Comparison of ENCODE assay signal across 26 cellular contexts in genomic region chr10:96283351-96283750, GRCh38. TPM values are rescaled to one million over a fixed set of nuclear protein-coding genes. Genes with fewer than 3 reads are reported as not detected.
DNase-seq lines count a peak whose midpoint lies in the region; ATAC-seq, FAIRE-seq and TF ChIP-seq lines count a peak whose summit lies in the region.
"Had no signal": no experiment of that assay in that cellular context is flagged by ENCODE, and none has a peak within 500 bp of the region (broad histone marks: within the 10 kb centered on the region; RNA-seq: fewer than 3 reads in every experiment).

No MANE protein-coding gene starts in this region.

- H3K4me3 ChIP-seq in liver (ENCODE audit: low read depth in 1 of 3, low read length in 3 of 3) (no peak overlapping the region), HepG2 (replicated peaks in 1 of 3; ENCODE audit: insufficient read depth in 1 of 3, low read depth in 2 of 3, low read length in 3 of 3) (no peak overlapping the region), hepatocyte (no peak overlapping the region), trophoblast cell (ENCODE audit: low read depth, low read length) (no peak overlapping the region)
- H3K4me3 ChIP-seq: K562 had no signal

- H3K79me2 ChIP-seq in HepG2 (ENCODE audit: insufficient read depth, low read length) (no peaks in the 10 kb centered on the region), hepatocyte (no peaks in the 10 kb centered on the region), trophoblast cell (ENCODE audit: control insufficient read depth, insufficient read depth, low read length, poor library complexity) (peaks cover 3% of the 10 kb centered on the region)

- in situ Hi-C loops in HepG2 (cut with HindIII; ENCODE audit: extremely low pct_ligation_motif_present, low pct_unique_long_range_greater_than_20kb) = no loop called here

- H2BK120ac ChIP-seq in trophoblast cell (ENCODE audit: insufficient read depth, low read length, poor library complexity) = peak overlapping the region; percentile 96

- peak; percentile 27 to 30 for TF ChIP-seq RAD21 in liver (IDR thresholded peaks at IDR 0.05)
- TF ChIP-seq RAD21 in HepG2 (CRISPR knock-in tag; IDR thresholded peaks at IDR 0.05) = no peak

- H3K4ac ChIP-seq in trophoblast cell (ENCODE audit: low read depth, low read length) = peak overlapping the region; percentile 84

- H2AK5ac ChIP-seq in trophoblast cell (ENCODE audit: low read length) = peak overlapping the region; percentile 53

- ATAC-seq in HepG2 (no peak), HG02763 (IDR thresholded peaks at IDR 0.05; ENCODE audit: unreplicated experiment) (no peak), Right ventricle myocardium superior (ENCODE audit: poor library complexity) (no peak)
- ATAC-seq: K562 had no signal

- no TSS peak for BruUV-seq in HepG2 (replicated peaks; lab: Mats Ljungman, UMichigan)

- no peak overlapping the region for H3K4me2 ChIP-seq in HepG2 (ENCODE audit: low read depth, low read length)
- no peak overlapping the region for H3K4me2 ChIP-seq in hepatocyte
- H3K4me2 ChIP-seq in trophoblast cell (ENCODE audit: low read length) = no peak overlapping the region

- H3K27ac ChIP-seq in liver (ENCODE audit: low read depth in 1 of 2, low read length in 2 of 2) (peak overlapping the region; percentile 75 to 81), HepG2 (ENCODE audit: extremely low read length, insufficient read depth, low read length) (no peak overlapping the region), hepatocyte (peak overlapping the region; percentile 36), trophoblast cell (ENCODE audit: low read depth, low read length) (peak overlapping the region; percentile 65)
- H3K27ac ChIP-seq: 22Rv1 had no signal

- H2BK12ac ChIP-seq in trophoblast cell (ENCODE audit: low read length) = peak overlapping the region; percentile 91

- no peak for DNase-seq in HepG2 (ENCODE audit: low spot score)
- no peak for DNase-seq in hepatocyte (ENCODE audit: low spot score)
- DNase-seq in trophoblast cell = no peak
- DNase-seq in NK-92 treated with Interleukin-12 subunit alpha and Interleukin-12 subunit beta, amount 100 ng/mL, for 24 hours (lab: John Stamatoyannopoulos, UW) = no peak
- DNase-seq in Right ventricle myocardium superior = no peak
- DNase-seq: DMS53, GOT3, HCEC 1CT, MV-4-11, NCI-H1105, NCI-H2029, NCI-H446 treated with DMSO at 0.1 percent for 48 hours, NCI-H526, NCI-H82, RPMI8226, SHP77 had no signal

- no peak overlapping the region for H3K23ac ChIP-seq in trophoblast cell (ENCODE audit: low read length)

- CTCF ChIA-PET in HepG2 (lab: Yijun Ruan, JAX; ENCODE audit: low intra/inter-chr PET ratio, low total read pairs) = no interaction called here

- H3K18ac ChIP-seq in trophoblast cell (ENCODE audit: low read length) = no peak overlapping the region

- no peak overlapping the region for H4K12ac ChIP-seq in trophoblast cell (ENCODE audit: low read depth, low read length)

- H2BK5ac ChIP-seq in trophoblast cell (ENCODE audit: low read depth, low read length, poor library complexity) = no peak overlapping the region

- no peak for TF ChIP-seq POLR2A in HepG2 (IDR thresholded peaks at IDR 0.05; ENCODE audit: insufficient read depth in 1 of 2, low read depth in 2 of 2, low read length in 2 of 2)

- POLR2A ChIA-PET in HepG2 (lab: Yijun Ruan, JAX) = no interaction called here

- H3K14ac ChIP-seq in trophoblast cell (ENCODE audit: low read length) = peak overlapping the region; percentile 82

- H4K91ac ChIP-seq in trophoblast cell (ENCODE audit: low read depth, low read length) = peak overlapping the region; percentile 74

- H3K79me1 ChIP-seq in trophoblast cell (ENCODE audit: low read length) = peaks cover 11% of the 10 kb centered on the region

- no peaks in the 10 kb centered on the region for H4K20me1 ChIP-seq in HepG2 (ENCODE audit: insufficient read depth, low read length)
- no peaks in the 10 kb centered on the region for H4K20me1 ChIP-seq in hepatocyte (ENCODE audit: insufficient read depth, poor library complexity, severe bottlenecking)

- no peak overlapping the region for H3K9ac ChIP-seq in liver (ENCODE audit: low read depth in 1 of 2, low read length in 2 of 2)
- H3K9ac ChIP-seq in HepG2 (ENCODE audit: insufficient read depth, low read depth, low read length) = no peak overlapping the region
- no peak overlapping the region for H3K9ac ChIP-seq in trophoblast cell (ENCODE audit: low read length)

- H2AFZ ChIP-seq in HepG2 (ENCODE audit: low read length) = no peak overlapping the region
- H2AFZ ChIP-seq in hepatocyte = no peak overlapping the region
- no peak overlapping the region for H2AFZ ChIP-seq in trophoblast cell (ENCODE audit: insufficient read depth, low read length, poor library complexity)

- TF ChIP-seq EP300 in HepG2 (IDR thresholded peaks at IDR 0.05; ENCODE audit: low read depth in 2 of 2, low read length in 2 of 2) = no peak
- no peak for TF ChIP-seq EP300 in HepG2 (CRISPR knock-in tag; IDR thresholded peaks at IDR 0.05; ENCODE audit: borderline replicate concordance)

- FAIRE-seq in HepG2 (lab: Jason Lieb, UNC) = no peak
- FAIRE-seq: G401.6, K562 had no signal

- H3K36me3 ChIP-seq in liver (ENCODE audit: control insufficient read depth in 4 of 4, insufficient read depth in 3 of 4, low read depth in 1 of 4, low read length in 3 of 4) = no peaks in the 10 kb centered on the region
- H3K36me3 ChIP-seq in HepG2 (replicated peaks in 1 of 2; ENCODE audit: control insufficient read depth in 1 of 2, insufficient read depth in 2 of 2, low read length in 2 of 2) = no peaks in the 10 kb centered on the region
- H3K36me3 ChIP-seq in hepatocyte (replicated peaks; ENCODE audit: insufficient read depth, low read depth) = no peaks in the 10 kb centered on the region
- no peaks in the 10 kb centered on the region for H3K36me3 ChIP-seq in trophoblast cell (ENCODE audit: control insufficient read depth in 1 of 2, insufficient read depth in 2 of 2, low read length in 2 of 2)

- H3K4me1 ChIP-seq in liver (ENCODE audit: control insufficient read depth in 4 of 4, insufficient read depth in 4 of 4, low read length in 3 of 4) (peaks cover 10 to 42% (median 26%) of the 10 kb centered on the region in 4 donors), HepG2 (ENCODE audit: insufficient read depth, low read length) (peaks cover 11% of the 10 kb centered on the region), hepatocyte (ENCODE audit: insufficient read depth) (peaks cover 13% of the 10 kb centered on the region), trophoblast cell (ENCODE audit: control insufficient read depth in 1 of 2, insufficient read depth in 2 of 2, low read length in 2 of 2) (peaks cover 7 to 12% of the 10 kb centered on the region in 2 experiments)

- TF ChIP-seq CTCF in liver (IDR thresholded peaks at IDR 0.05; ENCODE audit: low read depth, low read length, missing input control) (no peak), HepG2 (CRISPR knock-in tag; IDR thresholded peaks at IDR 0.05) (no peak), hepatocyte (IDR thresholded peaks at IDR 0.05; ENCODE audit: poor library complexity) (no peak)

- WGBS in liver = 49% methylated on average over 2 of the region's 2 CpGs
- 3% methylated on average over 2 of the region's 2 CpGs for WGBS in HepG2 (ENCODE audit: low lambda C conversion rate)
- 64% methylated on average over 2 of the region's 2 CpGs for WGBS in hepatocyte (ENCODE audit: low lambda C conversion rate, missing lambda C conversion rate)
- WGBS in trophoblast cell (ENCODE audit: extremely low coverage, insufficient coverage, insufficient read length) = no CpG with 5 or more reads among the region's 2 CpGs

- intact Hi-C loops in HepG2 (cut with micrococcal nuclease; ENCODE audit: unreplicated experiment) = no loop called here
- intact Hi-C loops in Right ventricle myocardium superior (cut with DNase I) = no loop called here

- H3K27me3 ChIP-seq in liver (ENCODE audit: control insufficient read depth in 4 of 4, insufficient read depth in 4 of 4, low read length in 3 of 4) (no peaks in the 10 kb centered on the region), HepG2 (ENCODE audit: control insufficient read depth in 1 of 2, insufficient read depth in 2 of 2, low read length in 2 of 2) (no peaks in the 10 kb centered on the region; a peak in 1 of 5 replicates), hepatocyte (no peaks in the 10 kb centered on the region), trophoblast cell (ENCODE audit: insufficient read depth, low read length) (no peaks in the 10 kb centered on the region)

- peak overlapping the region; percentile 89 for H4K8ac ChIP-seq in trophoblast cell (ENCODE audit: low read depth, low read length)

- H3K9me2 ChIP-seq in hepatocyte (replicated peaks; ENCODE audit: insufficient read depth) = no peaks in the 10 kb centered on the region

- H3K9me3 ChIP-seq in liver (ENCODE audit: control insufficient read depth in 4 of 4, low read length in 3 of 4) (no peaks in the 10 kb centered on the region), HepG2 (ENCODE audit: low read length) (no peaks in the 10 kb centered on the region), hepatocyte (ENCODE audit: low read depth) (no peaks in the 10 kb centered on the region), trophoblast cell (ENCODE audit: insufficient read depth, low read depth, low read length) (no peaks in the 10 kb centered on the region)

RNA-seq across cellular contexts. Expression of gene BLNK, which starts 12.0 kb away (rescaled TPM):
- total RNA-seq in liver (10 to 100 TPM in 1 of 2 donors, 1 to 10 TPM in 1; 3.3 to 19.1 TPM), HepG2 (2016; rRNA removed; fragmentation: Illumina TruSeq; extraction: Trizol) (not detected in 2 replicates), hepatocyte (4.8 and 6.9 TPM in 2 replicates), Right ventricle myocardium superior (0.73 TPM)
- polyA plus RNA-seq in liver (10 to 100 TPM in 1 of 2 donors, 1 to 10 TPM in 1; 9.9 to 45.2 TPM), HepG2 (2011; rRNA removed) (not detected in 2 replicates), hepatocyte (6.3 and 9.7 TPM in 2 replicates)
- total RNA-seq in HepG2 (2016; cell fraction: cytosol; rRNA removed; fragmentation: Illumina TruSeq; extraction: Trizol; ENCODE audit: low read depth) = not detected in 2 replicates
- total RNA-seq in HepG2 (2016; cell fraction: insoluble cytoplasmic fraction; rRNA removed; fragmentation: Illumina TruSeq; extraction: Trizol) = not detected in 2 replicates
- not detected in 2 replicates for total RNA-seq in HepG2 (2016; cell fraction: membrane; rRNA removed; fragmentation: Illumina TruSeq; extraction: Trizol)
- total RNA-seq in HepG2 (2016; cell fraction: nucleus; rRNA removed; fragmentation: Illumina TruSeq; extraction: Trizol) = not detected in 2 replicates
- polyA plus RNA-seq in HepG2 (2011; cell fraction: cytosol; rRNA removed) = not detected in 2 replicates
- polyA plus RNA-seq in HepG2 (2011; cell fraction: nucleus; rRNA removed) = 0.23 TPM in 1 of 2 replicates, not detected in the other
- not detected in 2 replicates for polyA plus RNA-seq in HepG2 (2012)
- polyA plus RNA-seq in HepG2 (2016; cell fraction: cytosol; fragmentation: Illumina TruSeq; extraction: Trizol; ENCODE audit: low read depth) = not detected in 2 replicates
- not detected in 2 replicates for polyA plus RNA-seq in HepG2 (2016; cell fraction: insoluble cytoplasmic fraction; fragmentation: Illumina TruSeq; extraction: Trizol; ENCODE audit: low read depth)
- not detected in 2 replicates for polyA plus RNA-seq in HepG2 (2016; cell fraction: membrane; fragmentation: Illumina TruSeq; extraction: Trizol; ENCODE audit: low read depth)
- polyA plus RNA-seq in HepG2 (2016; cell fraction: nucleus; fragmentation: Illumina TruSeq; extraction: Trizol; ENCODE audit: insufficient read depth, low read depth) = not detected in 2 replicates
- polyA minus RNA-seq in HepG2 (2011; rRNA and poly(A)+ RNA removed; ENCODE audit: low replicate concordance) = not detected in 2 replicates
- polyA minus RNA-seq in HepG2 (2011; cell fraction: cytosol; rRNA and poly(A)+ RNA removed) = not detected in 2 replicates
- polyA minus RNA-seq in HepG2 (2011; cell fraction: nucleus; rRNA and poly(A)+ RNA removed) = not detected in 2 replicates
- polyA plus RNA-seq in trophoblast cell (2013) = 12.1 and 15.8 TPM in 2 replicates
- total RNA-seq: K562, LHCN-M2, SK-MEL-5 had no signal
- polyA plus RNA-seq: BJ, K562 had no signal

RNA-seq across cellular contexts. Expression of gene DNTT, which starts 20.9 kb away (rescaled TPM):
- total RNA-seq in liver (under 1 TPM in 1 of 2 donors, not detected in 1; 0.70 TPM), HepG2 (2016; rRNA removed; fragmentation: Illumina TruSeq; extraction: Trizol) (not detected in 2 replicates), hepatocyte (not detected in 2 replicates), Right ventricle myocardium superior (not detected)
- polyA plus RNA-seq in liver (not detected), HepG2 (2011; rRNA removed) (not detected in 2 replicates), hepatocyte (0.10 TPM in 1 of 2 replicates, not detected in the other)
- total RNA-seq in HepG2 (2016; cell fraction: cytosol; rRNA removed; fragmentation: Illumina TruSeq; extraction: Trizol; ENCODE audit: low read depth) = not detected in 2 replicates
- total RNA-seq in HepG2 (2016; cell fraction: insoluble cytoplasmic fraction; rRNA removed; fragmentation: Illumina TruSeq; extraction: Trizol) = not detected in 2 replicates
- not detected in 2 replicates for total RNA-seq in HepG2 (2016; cell fraction: membrane; rRNA removed; fragmentation: Illumina TruSeq; extraction: Trizol)
- total RNA-seq in HepG2 (2016; cell fraction: nucleus; rRNA removed; fragmentation: Illumina TruSeq; extraction: Trizol) = not detected in 2 replicates
- polyA plus RNA-seq in HepG2 (2011; cell fraction: cytosol; rRNA removed) = not detected in 2 replicates
- not detected in 2 replicates for polyA plus RNA-seq in HepG2 (2011; cell fraction: nucleus; rRNA removed)
- not detected in 2 replicates for polyA plus RNA-seq in HepG2 (2012)
- not detected in 2 replicates for polyA plus RNA-seq in HepG2 (2016; cell fraction: cytosol; fragmentation: Illumina TruSeq; extraction: Trizol; ENCODE audit: low read depth)
- not detected in 2 replicates for polyA plus RNA-seq in HepG2 (2016; cell fraction: insoluble cytoplasmic fraction; fragmentation: Illumina TruSeq; extraction: Trizol; ENCODE audit: low read depth)
- polyA plus RNA-seq in HepG2 (2016; cell fraction: membrane; fragmentation: Illumina TruSeq; extraction: Trizol; ENCODE audit: low read depth) = not detected in 2 replicates
- polyA plus RNA-seq in HepG2 (2016; cell fraction: nucleus; fragmentation: Illumina TruSeq; extraction: Trizol; ENCODE audit: insufficient read depth, low read depth) = not detected in 2 replicates
- polyA minus RNA-seq in HepG2 (2011; rRNA and poly(A)+ RNA removed; ENCODE audit: low replicate concordance) = not detected in 2 replicates
- polyA minus RNA-seq in HepG2 (2011; cell fraction: cytosol; rRNA and poly(A)+ RNA removed) = not detected in 2 replicates
- polyA minus RNA-seq in HepG2 (2011; cell fraction: nucleus; rRNA and poly(A)+ RNA removed) = not detected in 2 replicates
- polyA plus RNA-seq in trophoblast cell (2013) = not detected in 2 replicates
- total RNA-seq: HT-29, K562, LHCN-M2, MCF 10A, SK-MEL-5 had no signal
- polyA plus RNA-seq: BJ, K562 had no signal
